Comparison of ENCODE assay signal across 32 cellular contexts in the genomic region with DNA sequence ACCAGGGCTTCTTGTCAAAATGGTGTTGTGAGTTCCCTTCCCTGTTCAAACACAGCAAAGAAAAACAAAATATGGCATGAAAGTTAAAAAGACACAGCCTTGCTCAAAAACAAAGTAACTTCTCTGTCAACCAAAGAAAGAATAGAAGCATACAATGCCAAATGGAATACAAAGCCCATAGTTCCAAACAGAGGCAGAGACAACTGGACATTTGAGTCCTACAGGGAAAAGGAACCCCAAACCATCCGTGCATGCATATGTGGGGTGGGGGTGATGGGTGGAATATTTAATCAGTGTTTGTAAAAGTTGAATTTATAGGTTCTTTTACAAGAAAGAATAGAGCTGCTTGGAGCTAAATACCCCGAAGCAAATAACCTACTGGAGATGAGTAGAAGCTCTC.
"Had no signal": no experiment of that assay in that cellular context is flagged by ENCODE, and none has a peak within 500 bp of the region (broad histone marks: within the 10 kb centered on the region; RNA-seq: fewer than 3 reads in every experiment).

No MANE protein-coding gene starts in this region.

- H3K27ac ChIP-seq: ascending aorta, breast epithelium, PC-9, RWPE1, VCaP had no signal

- H3K4me3 ChIP-seq: ascending aorta, breast epithelium, PC-9 had no signal

- H3K27me3 ChIP-seq: ascending aorta, breast epithelium had no signal

- DNase-seq: activated B cell treated with CpG ODN at 0.5 μM for 24 hours; activated CD4-positive, alpha-beta memory T cell treated with anti-CD3 and anti-CD28 coated beads for 36 hours; activated CD4-positive, alpha-beta T cell treated with anti-CD3 and anti-CD28 coated beads for 4 hours; activated CD4-positive, alpha-beta T cell treated with anti-CD3 and anti-CD28 coated beads, Interleukin-2, amount 50 U/mL, for 1 hour; activated CD4-positive, CD25-positive, alpha-beta regulatory T cell treated with anti-CD3 and anti-CD28 coated beads, Interleukin-2, amount 50 U/mL, for 72 hours; activated CD8-positive, alpha-beta memory T cell treated with anti-CD3 and anti-CD28 coated beads for 24 hours; activated CD8-positive, alpha-beta memory T cell treated with anti-CD3 and anti-CD28 coated beads, Interleukin-2, amount 10 ng/mL, durations not matched to agents 7 days and 5 days; activated CD8-positive, alpha-beta memory T cell treated with anti-CD3 and anti-CD28 coated beads, Interleukin-2, amount 50 U/mL, for 48 hours; activated effector memory CD4-positive, alpha-beta T cell treated with Interleukin-2 at 50 U/mL for 16 hours; activated naive CD4-positive, alpha-beta T cell treated with anti-CD3 and anti-CD28 coated beads, Interleukin-2, amount 50 U/mL, for 16 hours; activated naive CD8-positive, alpha-beta T cell treated with anti-CD3 and anti-CD28 coated beads for 36 hours; activated T-cell treated with anti-CD3 and anti-CD28 coated beads, Interleukin-2, amount 50 U/mL, for 48 hours; amniotic stem cell; Karpas-422; KBM-7; NCI-H1105; NCI-H1417 treated with DMSO at 0.1 percent for 48 hours; NCI-H187 treated with DMSO at 0.1 percent for 48 hours; NCI-H2081; NCI-H226; NCI-H446 treated with DMSO at 0.1 percent for 48 hours; NCI-H526; NCI-H748 treated with DMSO at 0.1 percent for 48 hours; PC-9; SIG-M5; T-cell; T-helper 17 cell; T-helper 9 cell had no signal
